1 cellular context compared by ENCODE assay signal in genomic region chr20:35465976-35466375, GRCh38.
TF ChIP-seq lines count a peak whose summit lies in the region.

No MANE protein-coding gene starts in this region.

TF ChIP-seq in HepG2, 621 proteins besides CTCF, POLR2A, EP300 and RAD21:
- TF ChIP-seq MAFF (IDR thresholded peaks at IDR 0.05; ENCODE audit: low read depth, low read length) (0 out of 2 replicates have a peak, but pooled peaks have one; percentile 35), ZNF652 (CRISPR knock-in tag; IDR thresholded peaks at IDR 0.05; ENCODE audit: borderline replicate concordance, low read depth) (peak; percentile 41; the same call in 1 of the 2 replicates), ATAD3A (CRISPR knock-in tag; IDR thresholded peaks at IDR 0.05) (peak; percentile 25; the same call in 1 of the 2 replicates), ETV6 (CRISPR knock-in tag; conservative IDR thresholded peaks at IDR 0.05) (no peak), ZNF207 (IDR thresholded peaks at IDR 0.05; ENCODE audit: borderline replicate concordance) (no peak), TEAD3 (CRISPR knock-in tag; optimal IDR thresholded peaks at IDR 0.05; ENCODE audit: borderline replicate concordance) (peak; percentile 8), ZNF549 (CRISPR knock-in tag; IDR thresholded peaks at IDR 0.05) (no peak), ZNF629 (CRISPR knock-in tag; conservative IDR thresholded peaks at IDR 0.05) (no peak), FOXA3 (CRISPR knock-in tag; IDR thresholded peaks at IDR 0.05) (no peak), TRAFD1 (CRISPR knock-in tag; IDR thresholded peaks at IDR 0.05; ENCODE audit: borderline replicate concordance) (no peak), ZNF598 (CRISPR knock-in tag; IDR thresholded peaks at IDR 0.05; ENCODE audit: borderline replicate concordance) (no peak), KLF16 (CRISPR knock-in tag; IDR thresholded peaks at IDR 0.05) (no peak), TRIM24 (CRISPR knock-in tag; IDR thresholded peaks at IDR 0.05) (no peak), ZBTB2 (CRISPR knock-in tag; IDR thresholded peaks at IDR 0.05; ENCODE audit: low read depth) (no peak), SALL1 (CRISPR knock-in tag; IDR thresholded peaks at IDR 0.05) (0 out of 2 replicates have a peak, but pooled peaks have one; percentile 16), ZNF746 (CRISPR knock-in tag; IDR thresholded peaks at IDR 0.05) (no peak), NRL (CRISPR knock-in tag; IDR thresholded peaks at IDR 0.05; ENCODE audit: borderline replicate concordance) (0 out of 2 replicates have a peak, but pooled peaks have one; percentile 21), ZFP36L2 (CRISPR knock-in tag; IDR thresholded peaks at IDR 0.05) (no peak), MAFK (conservative IDR thresholded peaks at IDR 0.05 in 1 of 2, IDR thresholded peaks at IDR 0.05 in 1 of 2; ENCODE audit: low read length in 2 of 2) (peak; percentile 49 to 65), DZIP1 (CRISPR knock-in tag; IDR thresholded peaks at IDR 0.05) (no peak), SRSF9 (IDR thresholded peaks at IDR 0.05; ENCODE audit: borderline replicate concordance, insufficient read depth, low read depth, low read length, poor library complexity, severe bottlenecking) (no peak)
